29 cellular contexts compared by ENCODE assay signal in the genomic region with DNA sequence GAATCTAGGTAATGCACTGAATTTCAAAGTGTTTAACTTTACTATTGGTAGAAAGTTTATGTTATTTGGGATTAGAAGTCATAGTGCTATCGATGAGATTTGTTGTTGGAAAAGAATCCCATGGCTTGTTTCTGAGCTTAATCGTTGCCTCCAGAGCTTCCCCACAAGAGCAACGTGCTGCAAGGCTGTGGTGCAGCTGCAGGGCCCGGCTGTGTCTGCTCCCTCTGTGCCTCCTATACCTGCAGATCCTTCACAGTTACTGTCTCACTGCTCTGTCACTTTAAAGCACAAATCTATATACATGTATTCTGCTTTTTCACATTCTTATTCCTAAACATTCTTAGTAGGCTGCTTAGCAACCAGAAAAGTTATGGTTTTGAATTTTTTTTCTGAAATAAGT.
"Had no signal": no experiment of that assay in that cellular context is flagged by ENCODE, and none has a peak within 500 bp of the region (broad histone marks: within the 10 kb centered on the region; RNA-seq: fewer than 3 reads in every experiment).

No MANE protein-coding gene starts in this region.

- H3K27ac ChIP-seq: ovary, parathyroid adenoma, psoas muscle, right lobe of liver, sigmoid colon, stomach, thoracic aorta, thyroid gland, tibial nerve, upper lobe of left lung, vagina had no signal

- H3K27me3 Mint-ChIP-seq: naive thymus-derived CD8-positive, alpha-beta T cell; natural killer cell treated with Interleukin-12 subunit alpha and Interleukin-12 subunit beta and Interleukin-15 and Interleukin-18, amount 100 ng/mL, for 72 hours; progenitor cell of endocrine pancreas; stimulated activated naive B cell treated with anti-CD40 and anti-IgM and Interleukin-4, amounts not matched to agents 10 μg/mL and 1 μg/mL and 100 μg/mL, for 72 hours; stimulated activated naive CD8-positive, alpha-beta T cell treated with anti-CD3 and anti-CD28 coated beads, Interleukin-15, Interleukin-2, amounts not matched to agents 100 ng/mL and 50 ng/mL, for 24 hours had no signal

- H3K9ac ChIP-seq: parathyroid adenoma had no signal

- H3K27ac Mint-ChIP-seq: naive thymus-derived CD8-positive, alpha-beta T cell; natural killer cell treated with Interleukin-12 subunit alpha and Interleukin-12 subunit beta and Interleukin-15 and Interleukin-18, amount 100 ng/mL, for 72 hours; nephron progenitor cell; progenitor cell of endocrine pancreas; stimulated activated effector memory CD8-positive, alpha-beta T cell treated with anti-CD3 and anti-CD28 coated beads, Interleukin-12 subunit alpha, Interleukin-12 subunit beta, amount 100 ng/mL, for 72 hours; stimulated activated naive B cell treated with anti-CD40 and anti-IgM and Interleukin-4, amounts not matched to agents 10 μg/mL and 1 μg/mL and 100 μg/mL, for 72 hours; stimulated activated naive CD8-positive, alpha-beta T cell treated with anti-CD3 and anti-CD28 coated beads, Interleukin-15, Interleukin-2, amounts not matched to agents 100 ng/mL and 50 ng/mL, for 24 hours had no signal

- H3K36me3 ChIP-seq: ovary, right lobe of liver, sigmoid colon, stomach, thoracic aorta, thyroid gland, tibial nerve, upper lobe of left lung, vagina had no signal

- DNase-seq: naive thymus-derived CD8-positive, alpha-beta T cell; nephron progenitor cell; occipital lobe; ovary; psoas muscle; right cardiac atrium; right lobe of liver; sigmoid colon; small intestine; stimulated activated CD4-positive, alpha-beta T cell treated with anti-CD3 and anti-CD28 coated beads, Interleukin-15, amount 100 ng/mL, for 24 hours; stimulated activated CD4-positive, alpha-beta T cell treated with anti-CD3 and anti-CD28 coated beads, Interleukin-2, amount 100 ng/mL, for 24 hours; stimulated activated CD4-positive, alpha-beta T cell treated with anti-CD3 and anti-CD28 coated beads, Interleukin-2, amount 100 ng/mL, for 48 hours; stimulated activated CD4-positive, alpha-beta T cell treated with anti-CD3 and anti-CD28 coated beads, Interleukin-4, amount 100 ng/mL, for 24 hours; stimulated activated naive B cell treated with anti-CD40 and anti-IgM and Interleukin-4, amounts not matched to agents 10 μg/mL and 1 μg/mL and 100 μg/mL, for 72 hours; stimulated activated naive CD4-positive, alpha-beta T cell treated with Interleukin-2 at 50 U/mL for 16 hours; stomach; thyroid gland; trophoblast cell; upper lobe of left lung had no signal

- H3K9me3 ChIP-seq: ovary, psoas muscle, right lobe of liver, sigmoid colon, thoracic aorta, thyroid gland, vagina had no signal

- ATAC-seq: naive thymus-derived CD8-positive, alpha-beta T cell; natural killer cell treated with Interleukin-12 subunit alpha and Interleukin-12 subunit beta and Interleukin-15 and Interleukin-18, amount 100 ng/mL, for 72 hours; psoas muscle; right cardiac atrium; right lobe of liver; stimulated activated effector memory CD8-positive, alpha-beta T cell treated with anti-CD3 and anti-CD28 coated beads, Interleukin-12 subunit alpha, Interleukin-12 subunit beta, amount 100 ng/mL, for 72 hours; stimulated activated naive B cell treated with anti-CD40 and anti-IgM and Interleukin-4, amounts not matched to agents 10 μg/mL and 1 μg/mL and 100 μg/mL, for 72 hours had no signal

- H3K4me3 Mint-ChIP-seq: naive thymus-derived CD8-positive, alpha-beta T cell; natural killer cell treated with Interleukin-12 subunit alpha and Interleukin-12 subunit beta and Interleukin-15 and Interleukin-18, amount 100 ng/mL, for 72 hours; nephron progenitor cell; neural crest cell; stimulated activated effector memory CD8-positive, alpha-beta T cell treated with anti-CD3 and anti-CD28 coated beads, Interleukin-12 subunit alpha, Interleukin-12 subunit beta, amount 100 ng/mL, for 72 hours; stimulated activated naive B cell treated with anti-CD40 and anti-IgM and Interleukin-4, amounts not matched to agents 10 μg/mL and 1 μg/mL and 100 μg/mL, for 72 hours; stimulated activated naive CD8-positive, alpha-beta T cell treated with anti-CD3 and anti-CD28 coated beads, Interleukin-15, Interleukin-2, amounts not matched to agents 100 ng/mL and 50 ng/mL, for 24 hours had no signal

- H3K79me2 ChIP-seq: parathyroid adenoma had no signal

- H3K36me3 Mint-ChIP-seq: naive thymus-derived CD8-positive, alpha-beta T cell; stimulated activated effector memory CD8-positive, alpha-beta T cell treated with anti-CD3 and anti-CD28 coated beads, Interleukin-12 subunit alpha, Interleukin-12 subunit beta, amount 100 ng/mL, for 72 hours; stimulated activated naive B cell treated with anti-CD40 and anti-IgM and Interleukin-4, amounts not matched to agents 10 μg/mL and 1 μg/mL and 100 μg/mL, for 72 hours had no signal

- H3K4me1 Mint-ChIP-seq: naive thymus-derived CD8-positive, alpha-beta T cell; neural crest cell; stimulated activated effector memory CD8-positive, alpha-beta T cell treated with anti-CD3 and anti-CD28 coated beads, Interleukin-12 subunit alpha, Interleukin-12 subunit beta, amount 100 ng/mL, for 72 hours; stimulated activated naive B cell treated with anti-CD40 and anti-IgM and Interleukin-4, amounts not matched to agents 10 μg/mL and 1 μg/mL and 100 μg/mL, for 72 hours had no signal

- H3K4me3 ChIP-seq: ovary, psoas muscle, right lobe of liver, sigmoid colon, stomach, thoracic aorta, thyroid gland, tibial nerve, upper lobe of left lung, vagina had no signal

- FAIRE-seq: small intestine, urothelium cell line had no signal

- H3K27me3 ChIP-seq: ovary, right lobe of liver, sigmoid colon, stomach, thyroid gland, tibial nerve, upper lobe of left lung, vagina had no signal

- H2AFZ ChIP-seq: parathyroid adenoma had no signal

- H3K4me1 ChIP-seq: parathyroid adenoma, psoas muscle, thyroid gland, tibial nerve, upper lobe of left lung, vagina had no signal
